In the genomic region with DNA sequence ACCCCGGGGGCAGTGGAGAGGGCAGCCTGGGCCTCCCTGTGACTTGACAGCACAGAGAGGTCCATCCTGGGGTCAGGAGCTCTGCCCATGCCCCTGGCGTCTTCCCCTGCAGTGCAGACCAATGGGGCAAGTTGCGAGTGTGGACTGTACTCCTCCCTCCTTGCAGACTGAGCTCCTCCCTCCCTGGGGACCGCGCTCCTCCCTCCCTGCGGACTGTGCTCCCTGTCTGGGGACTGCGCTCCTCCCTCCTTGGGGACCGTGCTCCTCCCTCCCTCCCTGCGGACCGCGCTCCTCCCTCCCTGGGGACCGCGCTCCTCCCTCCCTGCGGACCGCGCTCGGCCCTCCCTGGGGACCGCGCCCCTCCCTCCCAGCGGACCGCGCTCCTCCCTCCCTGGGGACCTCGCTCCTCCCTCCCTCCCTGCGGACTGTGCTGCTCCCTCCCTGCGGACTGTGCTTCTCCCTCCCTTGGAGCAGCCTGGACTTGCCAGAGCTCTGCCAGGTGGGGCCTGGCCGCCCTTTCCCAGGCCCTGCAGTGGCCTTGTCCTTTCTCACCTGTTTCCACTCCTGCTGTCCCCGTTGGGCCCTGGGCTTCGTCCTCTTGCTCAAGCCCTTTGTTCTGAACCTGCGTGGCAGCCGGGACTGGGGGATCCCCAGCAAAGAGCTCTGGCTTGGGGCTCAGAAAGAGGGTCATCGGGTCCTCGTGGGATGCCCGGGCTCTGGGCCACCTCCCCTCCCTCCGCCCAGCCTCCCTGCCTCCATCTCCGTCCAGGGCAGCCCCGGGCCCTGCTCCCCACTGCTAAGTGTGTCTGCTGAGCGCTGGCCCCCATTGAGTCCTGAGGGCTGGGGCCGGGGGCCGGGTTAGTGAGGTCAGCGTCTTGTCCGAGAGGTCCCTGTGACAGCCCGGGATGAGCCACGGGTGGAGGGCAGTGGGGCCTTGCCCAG, we compare ENCODE assay signal across 1 cellular context.
TF ChIP-seq lines count a peak whose summit lies in the region.

No MANE protein-coding gene starts in this region.

TF ChIP-seq in HepG2, 621 proteins besides CTCF, POLR2A, EP300 and RAD21 (continues in another document):
- TF ChIP-seq SPEN (CRISPR knock-in tag; IDR thresholded peaks at IDR 0.05; ENCODE audit: low read depth) (0 out of 2 replicates have a peak, but pooled peaks have one; percentile 20), ZBTB38 (CRISPR knock-in tag; IDR thresholded peaks at IDR 0.05) (peak; percentile 72), CEBPG (CRISPR knock-in tag; IDR thresholded peaks at IDR 0.05) (no peak), BCL6 (CRISPR knock-in tag; IDR thresholded peaks at IDR 0.05) (no peak), TBX3 (IDR thresholded peaks at IDR 0.05; ENCODE audit: borderline replicate concordance) (no peak), ZNF431 (CRISPR knock-in tag; IDR thresholded peaks at IDR 0.05; ENCODE audit: borderline replicate concordance, low read depth) (no peak), RBM22 (optimal IDR thresholded peaks at IDR 0.05; ENCODE audit: low read length) (peak; percentile 66), KDM3A (CRISPR knock-in tag; IDR thresholded peaks at IDR 0.05; ENCODE audit: low read depth) (no peak), SNAI1 (CRISPR knock-in tag; IDR thresholded peaks at IDR 0.05; ENCODE audit: borderline replicate concordance) (no peak), ZBTB7A (CRISPR knock-in tag; IDR thresholded peaks at IDR 0.05) (no peak), ZNF224 (CRISPR knock-in tag; IDR thresholded peaks at IDR 0.05) (no peak), ZNF138 (CRISPR knock-in tag; IDR thresholded peaks at IDR 0.05; ENCODE audit: low read depth) (no peak), HNRNPLL (IDR thresholded peaks at IDR 0.05; ENCODE audit: low read depth, low read length, poor library complexity, severe bottlenecking) (no peak), ZNF101 (CRISPR knock-in tag; IDR thresholded peaks at IDR 0.05; ENCODE audit: borderline replicate concordance, low read depth) (no peak), ZNF501 (CRISPR knock-in tag; IDR thresholded peaks at IDR 0.05) (no peak), SATB2 (CRISPR knock-in tag; IDR thresholded peaks at IDR 0.05) (no peak), ETV6 (CRISPR knock-in tag; conservative IDR thresholded peaks at IDR 0.05) (no peak), SETDB1 (CRISPR knock-in tag; IDR thresholded peaks at IDR 0.05; ENCODE audit: borderline replicate concordance) (no peak), TBX2 (CRISPR knock-in tag; IDR thresholded peaks at IDR 0.05; ENCODE audit: borderline replicate concordance) (no peak), SCMH1 (CRISPR knock-in tag; IDR thresholded peaks at IDR 0.05; ENCODE audit: borderline replicate concordance) (no peak), IKZF1 (IDR thresholded peaks at IDR 0.05) (no peak), BHLHE40 (IDR thresholded peaks at IDR 0.05; ENCODE audit: low read length) (no peak), ETV5 (CRISPR knock-in tag; IDR thresholded peaks at IDR 0.05; ENCODE audit: borderline replicate concordance) (no peak), HNRNPK (IDR thresholded peaks at IDR 0.05; ENCODE audit: low read depth, low read length, poor library complexity, severe bottlenecking) (no peak), MEIS1 (CRISPR knock-in tag; IDR thresholded peaks at IDR 0.05; ENCODE audit: borderline replicate concordance) (no peak), ATF7 (IDR thresholded peaks at IDR 0.05) (no peak), ATF7 (CRISPR knock-in tag; IDR thresholded peaks at IDR 0.05) (no peak), NFRKB (IDR thresholded peaks at IDR 0.05) (no peak), ZNF841 (CRISPR knock-in tag; IDR thresholded peaks at IDR 0.05; ENCODE audit: borderline replicate concordance) (no peak)
- TF ChIP-seq, protein P1, sequence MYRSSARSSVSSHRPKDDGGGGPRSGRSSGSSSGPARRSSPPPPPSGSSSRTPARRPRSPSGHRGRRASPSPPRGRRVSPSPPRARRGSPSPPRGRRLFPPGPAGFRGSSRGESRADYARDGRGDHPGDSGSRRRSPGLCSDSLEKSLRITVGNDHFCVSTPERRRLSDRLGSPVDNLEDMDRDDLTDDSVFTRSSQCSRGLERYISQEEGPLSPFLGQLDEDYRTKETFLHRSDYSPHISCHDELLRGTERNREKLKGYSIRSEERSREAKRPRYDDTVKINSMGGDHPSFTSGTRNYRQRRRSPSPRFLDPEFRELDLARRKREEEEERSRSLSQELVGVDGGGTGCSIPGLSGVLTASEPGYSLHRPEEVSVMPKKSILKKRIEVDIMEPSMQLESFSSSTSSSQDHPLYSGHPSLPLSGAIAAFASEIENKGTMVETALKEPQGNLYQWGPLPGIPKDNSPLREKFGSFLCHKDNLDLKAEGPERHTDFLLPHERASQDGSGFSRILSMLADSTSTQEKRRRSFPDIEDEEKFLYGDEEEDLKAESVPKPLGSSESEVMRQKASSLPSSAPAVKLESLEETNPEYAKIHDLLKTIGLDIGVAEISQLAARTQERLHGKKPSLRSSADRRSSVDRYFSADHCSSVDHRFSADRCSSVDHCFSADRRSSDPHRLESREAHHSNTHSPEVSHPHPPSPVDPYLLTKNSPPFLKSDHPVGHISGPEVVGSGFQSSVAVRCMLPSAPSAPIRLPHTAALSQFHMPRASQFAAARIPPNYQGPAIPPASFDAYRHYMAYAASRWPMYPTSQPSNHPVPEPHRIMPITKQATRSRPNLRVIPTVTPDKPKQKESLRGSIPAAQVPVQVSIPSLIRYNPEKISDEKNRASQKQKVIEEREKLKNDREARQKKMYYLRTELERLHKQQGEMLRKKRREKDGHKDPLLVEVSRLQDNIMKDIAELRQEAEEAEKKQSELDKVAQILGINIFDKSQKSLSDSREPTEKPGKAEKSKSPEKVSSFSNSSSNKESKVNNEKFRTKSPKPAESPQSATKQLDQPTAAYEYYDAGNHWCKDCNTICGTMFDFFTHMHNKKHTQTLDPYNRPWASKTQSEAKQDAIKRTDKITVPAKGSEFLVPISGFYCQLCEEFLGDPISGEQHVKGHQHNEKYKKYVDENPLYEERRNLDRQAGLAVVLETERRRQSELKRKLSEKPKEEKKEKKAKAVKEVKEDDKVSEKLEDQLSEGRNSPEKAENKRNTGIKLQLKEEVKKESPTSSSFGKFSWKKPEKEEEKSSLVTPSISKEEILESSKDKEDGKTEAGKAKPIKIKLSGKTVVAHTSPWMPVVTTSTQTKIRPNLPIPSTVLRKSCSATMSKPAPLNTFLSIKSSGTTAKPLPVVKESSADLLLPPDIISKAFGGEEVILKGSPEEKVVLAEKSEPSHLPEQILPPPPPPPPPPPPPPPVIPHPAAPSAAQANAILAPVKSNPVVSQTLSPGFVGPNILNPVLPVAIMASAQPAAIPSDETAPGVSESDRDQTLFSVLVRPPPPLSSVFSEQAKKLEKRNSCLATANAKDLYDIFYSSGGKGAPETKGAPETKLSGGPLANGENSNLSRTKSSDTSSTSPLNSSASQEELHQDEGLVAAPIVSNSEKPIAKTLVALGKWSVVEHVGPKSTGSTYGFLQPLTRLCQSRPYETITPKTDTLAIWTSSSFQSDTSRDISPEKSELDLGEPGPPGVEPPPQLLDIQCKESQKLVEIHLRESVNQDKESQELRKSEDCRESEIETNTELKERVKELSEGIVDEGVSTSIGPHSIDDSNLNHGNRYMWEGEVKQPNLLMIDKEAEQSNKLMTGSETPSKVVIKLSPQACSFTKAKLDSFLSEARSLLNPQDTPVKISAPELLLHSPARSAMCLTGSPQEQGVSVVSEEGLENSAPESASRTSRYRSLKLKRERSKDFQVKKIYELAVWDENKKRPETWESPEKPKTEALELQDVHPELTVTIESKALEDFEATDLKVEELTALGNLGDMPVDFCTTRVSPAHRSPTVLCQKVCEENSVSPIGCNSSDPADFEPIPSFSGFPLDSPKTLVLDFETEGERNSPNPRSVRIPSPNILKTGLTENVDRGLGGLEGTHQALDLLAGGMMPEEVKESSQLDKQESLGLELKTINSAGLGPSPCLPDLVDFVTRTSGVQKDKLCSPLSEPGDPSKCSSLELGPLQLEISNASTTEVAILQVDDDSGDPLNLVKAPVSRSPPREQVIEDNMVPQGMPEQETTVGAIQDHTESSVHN (CRISPR knock-in tag; IDR thresholded peaks at IDR 0.05) = no peak
- TF ChIP-seq, protein P2, sequence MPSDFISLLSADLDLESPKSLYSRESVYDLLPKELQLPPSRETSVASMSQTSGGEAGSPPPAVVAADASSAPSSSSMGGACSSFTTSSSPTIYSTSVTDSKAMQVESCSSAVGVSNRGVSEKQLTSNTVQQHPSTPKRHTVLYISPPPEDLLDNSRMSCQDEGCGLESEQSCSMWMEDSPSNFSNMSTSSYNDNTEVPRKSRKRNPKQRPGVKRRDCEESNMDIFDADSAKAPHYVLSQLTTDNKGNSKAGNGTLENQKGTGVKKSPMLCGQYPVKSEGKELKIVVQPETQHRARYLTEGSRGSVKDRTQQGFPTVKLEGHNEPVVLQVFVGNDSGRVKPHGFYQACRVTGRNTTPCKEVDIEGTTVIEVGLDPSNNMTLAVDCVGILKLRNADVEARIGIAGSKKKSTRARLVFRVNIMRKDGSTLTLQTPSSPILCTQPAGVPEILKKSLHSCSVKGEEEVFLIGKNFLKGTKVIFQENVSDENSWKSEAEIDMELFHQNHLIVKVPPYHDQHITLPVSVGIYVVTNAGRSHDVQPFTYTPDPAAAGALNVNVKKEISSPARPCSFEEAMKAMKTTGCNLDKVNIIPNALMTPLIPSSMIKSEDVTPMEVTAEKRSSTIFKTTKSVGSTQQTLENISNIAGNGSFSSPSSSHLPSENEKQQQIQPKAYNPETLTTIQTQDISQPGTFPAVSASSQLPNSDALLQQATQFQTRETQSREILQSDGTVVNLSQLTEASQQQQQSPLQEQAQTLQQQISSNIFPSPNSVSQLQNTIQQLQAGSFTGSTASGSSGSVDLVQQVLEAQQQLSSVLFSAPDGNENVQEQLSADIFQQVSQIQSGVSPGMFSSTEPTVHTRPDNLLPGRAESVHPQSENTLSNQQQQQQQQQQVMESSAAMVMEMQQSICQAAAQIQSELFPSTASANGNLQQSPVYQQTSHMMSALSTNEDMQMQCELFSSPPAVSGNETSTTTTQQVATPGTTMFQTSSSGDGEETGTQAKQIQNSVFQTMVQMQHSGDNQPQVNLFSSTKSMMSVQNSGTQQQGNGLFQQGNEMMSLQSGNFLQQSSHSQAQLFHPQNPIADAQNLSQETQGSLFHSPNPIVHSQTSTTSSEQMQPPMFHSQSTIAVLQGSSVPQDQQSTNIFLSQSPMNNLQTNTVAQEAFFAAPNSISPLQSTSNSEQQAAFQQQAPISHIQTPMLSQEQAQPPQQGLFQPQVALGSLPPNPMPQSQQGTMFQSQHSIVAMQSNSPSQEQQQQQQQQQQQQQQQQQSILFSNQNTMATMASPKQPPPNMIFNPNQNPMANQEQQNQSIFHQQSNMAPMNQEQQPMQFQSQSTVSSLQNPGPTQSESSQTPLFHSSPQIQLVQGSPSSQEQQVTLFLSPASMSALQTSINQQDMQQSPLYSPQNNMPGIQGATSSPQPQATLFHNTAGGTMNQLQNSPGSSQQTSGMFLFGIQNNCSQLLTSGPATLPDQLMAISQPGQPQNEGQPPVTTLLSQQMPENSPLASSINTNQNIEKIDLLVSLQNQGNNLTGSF (CRISPR knock-in tag; IDR thresholded peaks at IDR 0.05) = no peak
- TF ChIP-seq, protein P3, sequence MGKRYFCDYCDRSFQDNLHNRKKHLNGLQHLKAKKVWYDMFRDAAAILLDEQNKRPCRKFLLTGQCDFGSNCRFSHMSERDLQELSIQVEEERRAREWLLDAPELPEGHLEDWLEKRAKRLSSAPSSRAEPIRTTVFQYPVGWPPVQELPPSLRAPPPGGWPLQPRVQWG (CRISPR knock-in tag; IDR thresholded peaks at IDR 0.05; ENCODE audit: borderline replicate concordance, low read depth) = no peak
- TF ChIP-seq, protein P4, sequence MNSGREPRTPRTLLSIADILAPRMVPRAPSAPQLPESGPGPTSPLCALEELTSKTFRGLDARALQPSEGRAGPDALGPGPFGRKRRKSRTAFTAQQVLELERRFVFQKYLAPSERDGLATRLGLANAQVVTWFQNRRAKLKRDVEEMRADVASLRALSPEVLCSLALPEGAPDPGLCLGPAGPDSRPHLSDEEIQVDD (CRISPR knock-in tag; IDR thresholded peaks at IDR 0.05; ENCODE audit: borderline replicate concordance) = no peak
- TF ChIP-seq, protein P5, sequence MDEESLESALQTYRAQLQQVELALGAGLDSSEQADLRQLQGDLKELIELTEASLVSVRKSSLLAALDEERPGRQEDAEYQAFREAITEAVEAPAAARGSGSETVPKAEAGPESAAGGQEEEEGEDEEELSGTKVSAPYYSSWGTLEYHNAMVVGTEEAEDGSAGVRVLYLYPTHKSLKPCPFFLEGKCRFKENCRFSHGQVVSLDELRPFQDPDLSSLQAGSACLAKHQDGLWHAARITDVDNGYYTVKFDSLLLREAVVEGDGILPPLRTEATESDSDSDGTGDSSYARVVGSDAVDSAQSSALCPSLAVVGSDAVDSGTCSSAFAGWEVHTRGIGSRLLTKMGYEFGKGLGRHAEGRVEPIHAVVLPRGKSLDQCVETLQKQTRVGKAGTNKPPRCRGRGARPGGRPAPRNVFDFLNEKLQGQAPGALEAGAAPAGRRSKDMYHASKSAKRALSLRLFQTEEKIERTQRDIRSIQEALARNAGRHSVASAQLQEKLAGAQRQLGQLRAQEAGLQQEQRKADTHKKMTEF (CRISPR knock-in tag; IDR thresholded peaks at IDR 0.05) = no peak
- TF ChIP-seq, protein P6, sequence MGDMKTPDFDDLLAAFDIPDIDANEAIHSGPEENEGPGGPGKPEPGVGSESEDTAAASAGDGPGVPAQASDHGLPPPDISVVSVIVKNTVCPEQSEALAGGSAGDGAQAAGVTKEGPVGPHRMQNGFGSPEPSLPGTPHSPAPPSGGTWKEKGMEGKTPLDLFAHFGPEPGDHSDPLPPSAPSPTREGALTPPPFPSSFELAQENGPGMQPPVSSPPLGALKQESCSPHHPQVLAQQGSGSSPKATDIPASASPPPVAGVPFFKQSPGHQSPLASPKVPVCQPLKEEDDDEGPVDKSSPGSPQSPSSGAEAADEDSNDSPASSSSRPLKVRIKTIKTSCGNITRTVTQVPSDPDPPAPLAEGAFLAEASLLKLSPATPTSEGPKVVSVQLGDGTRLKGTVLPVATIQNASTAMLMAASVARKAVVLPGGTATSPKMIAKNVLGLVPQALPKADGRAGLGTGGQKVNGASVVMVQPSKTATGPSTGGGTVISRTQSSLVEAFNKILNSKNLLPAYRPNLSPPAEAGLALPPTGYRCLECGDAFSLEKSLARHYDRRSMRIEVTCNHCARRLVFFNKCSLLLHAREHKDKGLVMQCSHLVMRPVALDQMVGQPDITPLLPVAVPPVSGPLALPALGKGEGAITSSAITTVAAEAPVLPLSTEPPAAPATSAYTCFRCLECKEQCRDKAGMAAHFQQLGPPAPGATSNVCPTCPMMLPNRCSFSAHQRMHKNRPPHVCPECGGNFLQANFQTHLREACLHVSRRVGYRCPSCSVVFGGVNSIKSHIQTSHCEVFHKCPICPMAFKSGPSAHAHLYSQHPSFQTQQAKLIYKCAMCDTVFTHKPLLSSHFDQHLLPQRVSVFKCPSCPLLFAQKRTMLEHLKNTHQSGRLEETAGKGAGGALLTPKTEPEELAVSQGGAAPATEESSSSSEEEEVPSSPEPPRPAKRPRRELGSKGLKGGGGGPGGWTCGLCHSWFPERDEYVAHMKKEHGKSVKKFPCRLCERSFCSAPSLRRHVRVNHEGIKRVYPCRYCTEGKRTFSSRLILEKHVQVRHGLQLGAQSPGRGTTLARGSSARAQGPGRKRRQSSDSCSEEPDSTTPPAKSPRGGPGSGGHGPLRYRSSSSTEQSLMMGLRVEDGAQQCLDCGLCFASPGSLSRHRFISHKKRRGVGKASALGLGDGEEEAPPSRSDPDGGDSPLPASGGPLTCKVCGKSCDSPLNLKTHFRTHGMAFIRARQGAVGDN (CRISPR knock-in tag; IDR thresholded peaks at IDR 0.05) = peak; percentile 18; the same call in 1 of the 2 replicates
- TF ChIP-seq, protein P7, sequence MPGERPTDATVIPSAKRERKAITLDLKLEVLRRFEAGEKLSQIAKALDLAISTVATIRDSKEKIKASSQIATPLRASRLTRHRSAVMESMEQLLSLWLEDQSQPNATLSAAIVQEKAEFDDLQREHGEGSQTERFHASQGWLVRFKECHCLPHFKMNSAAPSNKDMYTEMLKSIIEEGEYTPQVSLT (CRISPR knock-in tag; IDR thresholded peaks at IDR 0.05; ENCODE audit: borderline replicate concordance, low read depth) = no peak
